8 cellular contexts compared by ENCODE assay signal in the genomic region with DNA sequence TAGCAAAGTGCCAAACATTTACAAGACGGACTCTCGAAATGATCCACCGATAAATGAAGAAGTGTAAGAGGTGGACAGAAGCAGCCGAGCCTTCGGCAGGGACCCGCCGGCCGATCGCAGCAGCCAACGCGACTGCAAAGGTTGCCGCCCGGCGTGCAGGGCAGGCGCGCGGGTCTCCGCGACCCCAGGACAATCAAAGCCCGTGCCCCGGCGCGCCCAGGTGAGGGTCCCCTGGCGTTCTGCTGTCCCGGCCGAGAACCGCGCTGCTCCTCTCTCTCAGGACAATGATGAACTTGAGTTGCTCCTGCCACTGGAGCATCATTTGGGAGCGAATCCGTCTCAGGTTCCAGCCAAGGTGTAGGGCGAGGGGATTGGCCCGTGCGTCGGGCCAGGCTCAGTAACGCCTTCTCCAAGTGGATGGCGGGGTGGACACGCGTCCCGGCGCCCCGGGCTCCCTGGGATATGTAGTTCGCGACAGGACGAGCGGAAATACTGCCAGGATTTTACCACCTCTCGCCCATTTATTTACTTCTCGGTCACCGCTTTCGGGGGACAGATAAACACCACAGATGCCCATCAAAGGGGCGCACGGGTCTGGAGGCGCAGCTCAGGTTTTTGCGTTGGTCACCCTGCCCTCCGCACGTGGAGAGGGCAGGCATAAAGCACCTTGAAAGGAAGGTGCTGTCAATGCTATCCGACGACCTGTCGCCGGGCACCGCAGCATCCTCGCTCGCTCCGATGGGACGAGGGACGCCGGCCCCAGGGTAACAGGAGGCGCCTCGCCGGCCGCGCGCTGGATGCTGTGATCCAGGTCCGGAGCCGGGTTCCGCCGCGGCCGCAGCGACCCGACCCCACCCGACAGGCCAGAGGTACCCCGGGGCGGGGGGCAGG. TPM values are rescaled to one million over a fixed set of nuclear protein-coding genes. Genes with fewer than 3 reads are reported as not detected.
DNase-seq lines count a peak whose midpoint lies in the region; ATAC-seq and TF ChIP-seq lines count a peak whose summit lies in the region.

A gene with protein sequence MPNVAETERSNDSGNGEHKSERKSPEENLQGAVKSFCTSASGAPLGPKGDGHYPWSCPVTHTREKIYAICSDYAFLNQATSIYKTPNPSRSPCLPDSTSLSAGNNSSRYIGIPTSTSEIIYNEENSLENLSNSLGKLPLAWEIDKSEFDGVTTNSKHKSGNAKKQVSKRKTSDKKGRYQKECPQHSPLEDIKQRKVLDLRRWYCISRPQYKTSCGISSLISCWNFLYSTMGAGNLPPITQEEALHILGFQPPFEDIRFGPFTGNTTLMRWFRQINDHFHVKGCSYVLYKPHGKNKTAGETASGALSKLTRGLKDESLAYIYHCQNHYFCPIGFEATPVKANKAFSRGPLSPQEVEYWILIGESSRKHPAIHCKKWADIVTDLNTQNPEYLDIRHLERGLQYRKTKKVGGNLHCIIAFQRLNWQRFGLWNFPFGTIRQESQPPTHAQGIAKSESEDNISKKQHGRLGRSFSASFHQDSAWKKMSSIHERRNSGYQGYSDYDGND (plus strand): TSS at position 467 of the 891 bp plus-strand sequence. CDS start 8,149 bp downstream, outside the sequence.
A gene (minus strand): TSS at position 324 of the 891 bp plus-strand sequence. CDS start 306 bp downstream, at position 18.

- H3K4me2 ChIP-seq in OCI-LY7 (ENCODE audit: low read length) = no peak within 1 kb of the TSS

- H3K9me3 ChIP-seq in OCI-LY7 (ENCODE audit: low read length) = no peaks in the 10 kb centered on the region

- ATAC-seq in HG02852 (IDR thresholded peaks at IDR 0.05; ENCODE audit: unreplicated experiment) = peak; percentile 80
- peak; percentile 93 for ATAC-seq in left ventricle myocardium superior

- no peak within 1 kb of the TSS for H3K4me3 ChIP-seq in OCI-LY7 (ENCODE audit: low read depth, low read length, poor library complexity, severe bottlenecking)

- H4K20me1 ChIP-seq in OCI-LY7 (ENCODE audit: insufficient read depth, low read length) = no peaks in the 10 kb centered on the region

- no peaks in the 10 kb centered on the region for H3K9me2 ChIP-seq in OCI-LY7 (ENCODE audit: insufficient read depth, low read length)

- CTCF ChIA-PET in OCI-LY7 (lab: Charles Lee; ENCODE audit: unreplicated experiment) = no interaction called here

- intact Hi-C loops in left ventricle myocardium superior (cut with micrococcal nuclease) (no loop called here), posterior vena cava (cut with DNase I) (loop anchor here in 1 of 2 donors (5.0 kb wide), 1 partner anchor 48 kb away; a partner anchor contains a TSS), OCI-LY7 (cut with micrococcal nuclease; ENCODE audit: unreplicated experiment) (no loop called here)

- H3K4me1 ChIP-seq in OCI-LY7 (ENCODE audit: insufficient read depth, low read length, poor library complexity, severe bottlenecking) = no peaks in the 10 kb centered on the region

- no peak within 1 kb of the TSS for H3K27ac ChIP-seq in OCI-LY7 (ENCODE audit: low read depth, low read length, poor library complexity, severe bottlenecking)

- no peaks in the 10 kb centered on the region for H3K36me3 ChIP-seq in OCI-LY7 (ENCODE audit: insufficient read depth, low read length)

- TF ChIP-seq CTCF in OCI-LY7 (conservative IDR thresholded peaks at IDR 0.05; ENCODE audit: low read length) = no peak

- H2AFZ ChIP-seq in OCI-LY7 (ENCODE audit: low read length) = no peak within 1 kb of the TSS

- DNase-seq in NCI-H146 treated with DMSO at 0.1 percent for 48 hours (lab: John Stamatoyannopoulos, UW; ENCODE audit: unreplicated experiment) (peak; percentile 90), T-helper 2 cell (peak; percentile 36 to 93 (median 69)), anterior cingulate cortex (lab: John Stamatoyannopoulos, UW) (peak; percentile 41 to 94 (median 85)), left ventricle myocardium superior (peak; percentile 93), posterior vena cava (ENCODE audit: low spot score) (peak; percentile 96), OCI-LY7 (ENCODE audit: low spot score) (no peak)

- TF ChIP-seq POLR2A in GM15510 (IDR thresholded peaks at IDR 0.05; ENCODE audit: borderline replicate concordance, extremely low read depth, insufficient read length) = peak; percentile 51

- BruUV-seq in OCI-LY7 (replicated peaks; lab: Mats Ljungman, UMichigan) = no TSS peak

- no peaks in the 10 kb centered on the region for H3K79me2 ChIP-seq in OCI-LY7 (ENCODE audit: insufficient read depth, low read depth, low read length)

- POLR2A ChIA-PET in OCI-LY7 (lab: Charles Lee) = no interaction called here

RNA-seq across cellular contexts. Expression of the first gene that starts in this region (rescaled TPM):
- total RNA-seq in left ventricle myocardium superior (39.1 TPM), posterior vena cava (10 to 100 TPM; 15.3 to 16.8 TPM), OCI-LY7 (2022) (not detected in 2 replicates)
- total RNA-seq in OCI-LY7 (2014; rRNA removed; shearing (Covaris generic)) = not detected in 2 replicates

RNA-seq across cellular contexts. Expression of the second gene that starts in this region (rescaled TPM):
- 3.5 TPM for total RNA-seq in left ventricle myocardium superior
- total RNA-seq in posterior vena cava = 1 to 10 TPM; 6.2 to 9.9 TPM
- total RNA-seq in OCI-LY7 (2014; rRNA removed; shearing (Covaris generic)) = not detected in 2 replicates
- total RNA-seq in OCI-LY7 (2022) = not detected in 2 replicates

Comparison
In these comparisons a context has a peak if more than half of its experiments do, and no peak if none do; other contexts are left out.
1. RNA of the first gene that starts in this region (total RNA-seq): 39.1 TPM in left ventricle myocardium superior (single experiment) and 15.3 to 16.8 TPM in posterior vena cava; not detected in OCI-LY7; every median in the first group is over 10 times any median in the second.